Comparison of ENCODE assay signal across 13 cellular contexts in genomic region chr9:4826417-4827166, GRCh38.
"Had no signal": no experiment of that assay in that cellular context is flagged by ENCODE, and none has a peak within 500 bp of the region (broad histone marks: within the 10 kb centered on the region; RNA-seq: fewer than 3 reads in every experiment).

No MANE protein-coding gene starts in this region.

- H3K4me3 Mint-ChIP-seq: activated naive CD4-positive, alpha-beta T cell treated with anti-CD3 and anti-CD28 coated beads, Interleukin-2, amount 10 ng/mL, durations not matched to agents 7 days and 5 days; effector memory CD8-positive, alpha-beta T cell; memory B cell; natural killer cell treated with Interleukin-12 subunit alpha and Interleukin-12 subunit beta and Interleukin-15 and Interleukin-18, amount 100 ng/mL, for 72 hours had no signal

- H3K9me3 ChIP-seq: prostate gland, sigmoid colon, vagina had no signal

- H3K4me3 ChIP-seq: prostate gland, sigmoid colon, vagina had no signal

- H3K27me3 ChIP-seq: sigmoid colon, vagina had no signal

- H3K27ac Mint-ChIP-seq: activated naive CD4-positive, alpha-beta T cell treated with anti-CD3 and anti-CD28 coated beads, Interleukin-2, amount 10 ng/mL, durations not matched to agents 7 days and 5 days; memory B cell; natural killer cell treated with Interleukin-12 subunit alpha and Interleukin-12 subunit beta and Interleukin-15 and Interleukin-18, amount 100 ng/mL, for 72 hours had no signal

- H3K27ac ChIP-seq: prostate gland, sigmoid colon, vagina, VCaP had no signal

- H3K4me1 ChIP-seq: prostate gland, vagina had no signal

- H3K9me3 Mint-ChIP-seq: activated naive CD4-positive, alpha-beta T cell treated with anti-CD3 and anti-CD28 coated beads, Interleukin-2, amount 10 ng/mL, durations not matched to agents 7 days and 5 days; activated T-helper 2 cell treated with anti-CD3 and anti-CD28 coated beads, Interferon-gamma antibody, Interleukin-2, Interleukin-4, amounts not matched to agents 10 μg/mL and 5 μg/mL and 100 μg/mL, durations not matched to agents 14 hours and 24 hours and 36 hours; effector memory CD8-positive, alpha-beta T cell; memory B cell; natural killer cell treated with Interleukin-12 subunit alpha and Interleukin-12 subunit beta and Interleukin-15 and Interleukin-18, amount 100 ng/mL, for 72 hours had no signal

- DNase-seq: activated naive CD4-positive, alpha-beta T cell treated with anti-CD3 and anti-CD28 coated beads, Interleukin-2, amount 10 ng/mL, durations not matched to agents 7 days and 5 days; central memory CD4-positive, alpha-beta T cell; cortex of kidney; effector memory CD8-positive, alpha-beta T cell; occipital lobe; sigmoid colon; stimulated activated CD4-positive, alpha-beta T cell treated with anti-CD3 and anti-CD28 coated beads, Interleukin-4, amount 100 ng/mL, for 24 hours had no signal

- H3K27me3 Mint-ChIP-seq: activated naive CD4-positive, alpha-beta T cell treated with anti-CD3 and anti-CD28 coated beads, Interleukin-2, amount 10 ng/mL, durations not matched to agents 7 days and 5 days; effector memory CD8-positive, alpha-beta T cell; memory B cell; natural killer cell treated with Interleukin-12 subunit alpha and Interleukin-12 subunit beta and Interleukin-15 and Interleukin-18, amount 100 ng/mL, for 72 hours had no signal

- ATAC-seq: effector memory CD8-positive, alpha-beta T cell; natural killer cell treated with Interleukin-12 subunit alpha and Interleukin-12 subunit beta and Interleukin-15 and Interleukin-18, amount 100 ng/mL, for 72 hours had no signal

- H3K36me3 ChIP-seq: prostate gland, sigmoid colon, vagina had no signal
